1 cellular context compared by ENCODE assay signal in the genomic region with DNA sequence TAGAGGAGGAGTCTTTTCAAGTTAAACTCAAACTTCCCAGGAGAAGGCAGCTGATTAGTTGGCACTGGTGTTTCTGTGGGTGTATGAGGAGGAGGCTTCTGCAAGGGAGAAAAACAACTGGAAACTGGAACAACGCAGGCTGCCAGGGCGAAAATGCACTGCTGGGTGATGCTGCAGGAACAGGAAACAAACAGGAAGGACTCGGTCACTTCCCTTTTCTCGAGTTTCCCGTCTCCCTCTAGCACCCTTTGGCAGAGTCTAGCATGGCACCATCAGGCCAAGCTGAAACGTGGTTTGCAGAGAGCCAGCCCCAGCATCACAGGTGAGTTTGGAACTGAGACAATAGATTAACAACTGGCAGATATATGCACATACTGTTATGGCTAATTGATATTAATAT.
TF ChIP-seq lines count a peak whose summit lies in the region.

No MANE protein-coding gene starts in this region.

TF ChIP-seq in GM23338, 12 proteins besides CTCF, POLR2A, EP300 and RAD21 (continued from another document):
- no peak for TF ChIP-seq ZNF462 (CRISPR knock-in tag; IDR thresholded peaks at IDR 0.05)
- TF ChIP-seq, protein P1, sequence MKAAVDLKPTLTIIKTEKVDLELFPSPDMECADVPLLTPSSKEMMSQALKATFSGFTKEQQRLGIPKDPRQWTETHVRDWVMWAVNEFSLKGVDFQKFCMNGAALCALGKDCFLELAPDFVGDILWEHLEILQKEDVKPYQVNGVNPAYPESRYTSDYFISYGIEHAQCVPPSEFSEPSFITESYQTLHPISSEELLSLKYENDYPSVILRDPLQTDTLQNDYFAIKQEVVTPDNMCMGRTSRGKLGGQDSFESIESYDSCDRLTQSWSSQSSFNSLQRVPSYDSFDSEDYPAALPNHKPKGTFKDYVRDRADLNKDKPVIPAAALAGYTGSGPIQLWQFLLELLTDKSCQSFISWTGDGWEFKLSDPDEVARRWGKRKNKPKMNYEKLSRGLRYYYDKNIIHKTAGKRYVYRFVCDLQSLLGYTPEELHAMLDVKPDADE (IDR thresholded peaks at IDR 0.05): no peak
- no peak for TF ChIP-seq CREB1 (CRISPR knock-in tag; IDR thresholded peaks at IDR 0.05; ENCODE audit: low read depth)
- no peak for TF ChIP-seq EZH2phosphoT487 (IDR thresholded peaks at IDR 0.05; ENCODE audit: unreplicated experiment)
